Comparison of ENCODE assay signal across 11 cellular contexts in the genomic region with DNA sequence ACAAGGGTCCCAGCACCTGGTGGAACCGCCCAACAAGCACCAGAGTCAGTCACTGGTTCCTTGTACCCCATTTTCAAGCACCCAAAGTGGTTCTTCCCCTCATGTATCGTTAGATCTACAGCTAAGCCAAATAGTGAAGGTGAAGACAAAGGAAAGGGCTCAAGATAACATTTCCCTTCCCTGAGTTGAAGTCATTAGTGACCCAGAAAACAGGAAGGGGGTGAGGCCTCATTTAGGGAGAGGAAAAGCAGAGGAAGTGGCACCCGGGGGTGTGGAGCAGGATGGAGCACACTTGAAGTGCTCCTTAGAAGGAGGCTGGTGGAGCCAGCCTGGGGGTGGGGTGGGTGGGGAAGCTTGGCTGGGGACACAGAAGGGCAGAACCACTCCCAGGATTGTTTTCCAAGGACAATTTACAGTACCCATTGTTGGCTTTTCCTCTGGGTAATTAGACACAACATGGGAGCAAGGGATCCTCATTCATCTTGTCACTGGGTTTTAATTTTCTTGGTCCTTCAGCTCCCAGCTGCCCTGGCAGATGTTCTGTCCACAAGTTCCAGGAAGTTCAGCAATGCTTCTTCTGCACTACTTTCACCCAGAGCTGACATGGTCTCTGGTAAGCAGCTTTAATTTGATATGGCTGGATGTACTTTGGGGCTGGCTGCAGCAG.
A peak's percentile ranks its signal among the peaks of the same experiment; 100 is the strongest.
DNase-seq lines count a peak whose midpoint lies in the region; ATAC-seq, FAIRE-seq and TF ChIP-seq lines count a peak whose summit lies in the region.
"Had no signal": no experiment of that assay in that cellular context is flagged by ENCODE, and none has a peak within 500 bp of the region (broad histone marks: within the 10 kb centered on the region; RNA-seq: fewer than 3 reads in every experiment).

No MANE protein-coding gene starts in this region.

- H3K36me3 Mint-ChIP-seq in MCF 10A (ENCODE audit: insufficient read depth, unreplicated experiment): no peaks in the 10 kb centered on the region
- no peaks in the 10 kb centered on the region for H3K36me3 Mint-ChIP-seq in nephron progenitor cell (ENCODE audit: low read depth)
- no peaks in the 10 kb centered on the region for H3K36me3 Mint-ChIP-seq in stimulated activated memory B cell treated with anti-CD40 and anti-IgM and Interleukin-4, amounts not matched to agents 10 μg/mL and 1 μg/mL and 100 μg/mL, for 72 hours

- H3K27me3 ChIP-seq in ovary: no peaks in the 10 kb centered on the region

- no peaks in the 10 kb centered on the region for H3K9me3 Mint-ChIP-seq in MCF 10A (ENCODE audit: unreplicated experiment)
- H3K9me3 Mint-ChIP-seq in nephron progenitor cell: no peaks in the 10 kb centered on the region
- no peaks in the 10 kb centered on the region for H3K9me3 Mint-ChIP-seq in stimulated activated memory B cell treated with anti-CD40 and anti-IgM and Interleukin-4, amounts not matched to agents 10 μg/mL and 1 μg/mL and 100 μg/mL, for 72 hours
- H3K9me3 Mint-ChIP-seq: neural crest cell had no signal

- DNase-seq in COR-L47 (lab: John Stamatoyannopoulos, UW) (peak; percentile 82), NCI-H146 (lab: John Stamatoyannopoulos, UW) (peak; percentile 51), MCF 10A (ENCODE audit: unreplicated experiment) (no peak), nephron progenitor cell (no peak), ovary (no peak), kidney (no peak)
- DNase-seq: caudate nucleus, HCEC 1CT had no signal

- peaks cover 8% of the 10 kb centered on the region for H3K4me1 ChIP-seq in ovary (ENCODE audit: insufficient read depth)
- H3K4me1 ChIP-seq in kidney (ENCODE audit: control insufficient read depth in 1 of 2, insufficient read depth in 1 of 2, low read depth in 1 of 2, low read length in 2 of 2): peaks cover 6 to 21% of the 10 kb centered on the region in 2 donors

- H3K36me3 ChIP-seq in ovary: no peaks in the 10 kb centered on the region
- H3K36me3 ChIP-seq in kidney (ENCODE audit: control insufficient read depth in 1 of 2, insufficient read depth in 2 of 2, low read length in 2 of 2): no peaks in the 10 kb centered on the region

- no peak overlapping the region for H3K4me3 ChIP-seq in ovary
- no peak overlapping the region for H3K4me3 ChIP-seq in kidney (ENCODE audit: low read length in 2 of 2)

- no peak for TF ChIP-seq POLR2A in ovary (IDR thresholded peaks at IDR 0.05)

- no peak overlapping the region for H3K27ac ChIP-seq in ovary
- peak overlapping the region in 1 of 2 donors; percentile 49 for H3K27ac ChIP-seq in kidney (ENCODE audit: low read depth in 2 of 2, low read length in 2 of 2)

- TF ChIP-seq CTCF in MCF 10A (IDR thresholded peaks at IDR 0.05; ENCODE audit: unreplicated experiment) (no peak), nephron progenitor cell (IDR thresholded peaks at IDR 0.05) (no peak), ovary (IDR thresholded peaks at IDR 0.05) (no peak), kidney (IDR thresholded peaks at IDR 0.05; ENCODE audit: borderline replicate concordance, extremely low read depth, insufficient read depth) (no peak)

- peak overlapping the region; percentile 92 for H3K27ac Mint-ChIP-seq in MCF 10A (ENCODE audit: low read depth, unreplicated experiment)
- H3K27ac Mint-ChIP-seq in nephron progenitor cell: peak overlapping the region; percentile 56
- no peak overlapping the region for H3K27ac Mint-ChIP-seq in stimulated activated memory B cell treated with anti-CD40 and anti-IgM and Interleukin-4, amounts not matched to agents 10 μg/mL and 1 μg/mL and 100 μg/mL, for 72 hours

- BruUV-seq in MCF 10A (replicated peaks; lab: Mats Ljungman, UMichigan): no TSS peak

- TF ChIP-seq EP300 in ovary (IDR thresholded peaks at IDR 0.05): no peak

- CTCF ChIA-PET in MCF 10A (lab: Yijun Ruan, JAX): interaction anchor here (0.7 to 7.2 kb wide), 11 partner anchors 11 to 470 kb away, joined by 3 to 66 read pairs (median 5); no protein-coding TSS in a partner anchor

- H3K27me3 Mint-ChIP-seq in MCF 10A (ENCODE audit: insufficient read depth, unreplicated experiment) (no peaks in the 10 kb centered on the region), nephron progenitor cell (ENCODE audit: low read depth, poor library complexity) (peaks cover 3% of the 10 kb centered on the region)
- peaks cover 8% of the 10 kb centered on the region for H3K27me3 Mint-ChIP-seq in stimulated activated memory B cell treated with anti-CD40 and anti-IgM and Interleukin-4, amounts not matched to agents 10 μg/mL and 1 μg/mL and 100 μg/mL, for 72 hours

- peaks cover 78% of the 10 kb centered on the region for H3K4me1 Mint-ChIP-seq in MCF 10A (ENCODE audit: insufficient read depth, unreplicated experiment)
- peaks cover 44% of the 10 kb centered on the region for H3K4me1 Mint-ChIP-seq in nephron progenitor cell
- peaks cover 11% of the 10 kb centered on the region for H3K4me1 Mint-ChIP-seq in stimulated activated memory B cell treated with anti-CD40 and anti-IgM and Interleukin-4, amounts not matched to agents 10 μg/mL and 1 μg/mL and 100 μg/mL, for 72 hours
- H3K4me1 Mint-ChIP-seq: neural crest cell had no signal

- ATAC-seq in GM18873 (IDR thresholded peaks at IDR 0.05; ENCODE audit: low FRiP score, unreplicated experiment): no peak
- ATAC-seq in stimulated activated memory B cell treated with anti-CD40 and anti-IgM and Interleukin-4, amounts not matched to agents 10 μg/mL and 1 μg/mL and 100 μg/mL, for 72 hours: no peak

- WGBS in ovary, 3 donors: 81 to 83% (median 83%) methylated on average over 3 of the region's 3 CpGs

- no peak for FAIRE-seq in kidney (lab: Jason Lieb, UNC)

- H3K4me3 Mint-ChIP-seq in MCF 10A (ENCODE audit: unreplicated experiment): peak overlapping the region; percentile 41
- H3K4me3 Mint-ChIP-seq in nephron progenitor cell: no peak overlapping the region
- no peak overlapping the region for H3K4me3 Mint-ChIP-seq in stimulated activated memory B cell treated with anti-CD40 and anti-IgM and Interleukin-4, amounts not matched to agents 10 μg/mL and 1 μg/mL and 100 μg/mL, for 72 hours
- H3K4me3 Mint-ChIP-seq: neural crest cell had no signal

- no peak overlapping the region for H3K9ac ChIP-seq in kidney (ENCODE audit: low read length in 2 of 2)

- intact Hi-C loops in MCF 10A (cut with micrococcal nuclease) (loop anchor here (5.0 kb wide), 1 partner anchor 78 kb away; no protein-coding TSS in a partner anchor), ovary (cut with DNase I) (no loop called here), kidney (cut with DNase I) (no loop called here)

- H3K9me3 ChIP-seq in ovary: no peaks in the 10 kb centered on the region
- no peaks in the 10 kb centered on the region for H3K9me3 ChIP-seq in kidney (ENCODE audit: control insufficient read depth in 1 of 2, low read length in 2 of 2)

- POLR2A ChIA-PET in MCF 10A (lab: Yijun Ruan, JAX): interaction anchor here (0.7 to 17.4 kb wide), 17 partner anchors 11 to 469 kb away, joined by 3 to 555 read pairs (median 4); no protein-coding TSS in a partner anchor

Comparison
In these comparisons a context has a peak if more than half of its experiments do, and no peak if none do; other contexts are left out.
1. DNase-seq: peak in COR-L47 (single experiment) and NCI-H146 (single experiment); none in MCF 10A (single experiment), nephron progenitor cell (single experiment), ovary (0 of 5) and kidney (single experiment).